Comparison of ENCODE assay signal across 1 cellular context in the genomic region with DNA sequence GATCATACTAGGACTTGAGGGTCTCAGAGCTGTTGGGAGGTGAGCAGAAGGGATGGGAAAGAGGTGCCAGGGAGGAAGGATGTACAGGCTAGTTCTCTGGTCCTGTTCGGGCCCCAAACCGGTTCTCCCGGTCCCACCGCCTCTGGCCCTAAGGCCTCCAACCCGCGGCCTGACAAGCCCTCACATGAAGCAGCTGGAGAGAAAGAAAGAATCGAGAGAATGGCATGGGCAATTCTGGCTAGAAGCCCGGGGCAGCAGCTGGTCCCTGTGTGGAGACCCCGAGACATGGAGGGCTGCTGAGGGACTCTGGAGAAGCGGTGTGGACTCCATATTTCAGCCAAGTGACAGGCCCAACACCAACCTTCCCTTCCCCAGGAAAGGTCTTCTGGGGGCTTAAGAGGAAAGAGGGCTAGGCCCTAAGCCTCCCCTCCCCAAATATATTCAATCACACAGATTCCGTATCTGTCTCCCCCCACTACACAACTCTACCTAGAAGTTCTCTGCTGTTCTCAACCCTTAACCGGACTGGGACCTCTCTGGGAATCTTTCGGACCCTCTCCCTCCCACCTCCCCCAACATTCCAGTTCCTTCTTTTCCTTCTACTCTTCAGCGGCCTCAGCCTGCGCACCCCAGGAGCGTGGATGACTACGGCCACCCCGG.
TF ChIP-seq lines count a peak whose summit lies in the region.

No MANE protein-coding gene starts in this region.

TF ChIP-seq in endothelial cell of umbilical vein, 7 proteins besides CTCF, POLR2A, EP300 and RAD21 (continued from another document):
- TF ChIP-seq, protein P1, sequence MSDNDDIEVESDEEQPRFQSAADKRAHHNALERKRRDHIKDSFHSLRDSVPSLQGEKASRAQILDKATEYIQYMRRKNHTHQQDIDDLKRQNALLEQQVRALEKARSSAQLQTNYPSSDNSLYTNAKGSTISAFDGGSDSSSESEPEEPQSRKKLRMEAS (IDR thresholded peaks at IDR 0.05; ENCODE audit: insufficient read depth, insufficient read length), result no peak
